ENCODE assay signal across 8 cellular contexts in the genomic region with DNA sequence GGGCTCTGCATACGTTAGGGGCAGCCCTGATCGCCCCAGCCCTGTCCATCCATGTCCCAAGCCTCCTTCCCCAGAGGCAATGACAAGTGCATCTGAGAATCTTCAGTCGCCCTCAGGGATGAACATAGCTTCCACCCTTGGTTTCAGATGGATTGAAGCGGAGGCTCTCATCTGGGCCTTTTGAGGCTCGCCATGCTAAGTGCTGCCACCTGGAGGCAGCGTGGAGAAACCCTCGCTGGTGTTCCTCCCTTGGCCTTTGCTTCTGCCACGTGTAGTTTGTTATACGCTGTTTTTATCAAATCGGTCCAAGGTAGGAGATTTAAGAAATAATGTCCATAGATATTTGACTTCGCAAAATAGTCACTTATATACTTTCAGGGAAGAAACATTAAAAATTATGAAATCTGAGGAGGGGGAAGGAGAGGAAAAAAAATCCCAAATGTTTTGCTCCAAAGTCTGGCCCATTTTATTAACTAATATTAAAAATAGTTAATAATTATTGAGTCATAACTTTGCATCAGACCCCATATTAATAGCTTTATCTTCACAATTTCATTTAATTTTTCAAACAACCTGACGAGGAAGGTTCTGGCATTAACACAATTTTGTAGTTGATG. TPM values are rescaled to one million over a fixed set of nuclear protein-coding genes. Genes with fewer than 3 reads are reported as not detected.
DNase-seq lines count a peak whose midpoint lies in the region; ATAC-seq and TF ChIP-seq lines count a peak whose summit lies in the region.

No MANE protein-coding gene starts in this region.

- 22 to 25% (median 24%) methylated on average over 12 of the region's 12 CpGs for WGBS in heart left ventricle, 4 donors

- H3K27ac Mint-ChIP-seq in activated naive CD4-positive, alpha-beta T cell treated with anti-CD3 and anti-CD28 coated beads, Interleukin-2, amount 50 U/mL, for 72 hours: no peak overlapping the region

- H3K4me1 ChIP-seq in heart left ventricle: peaks cover 0 to 18% (median 0%) of the 10 kb centered on the region in 12 donors

- TF ChIP-seq CTCF in heart left ventricle (IDR thresholded peaks at IDR 0.05): peak; percentile 72 to 91 (median 86)

- TF ChIP-seq POLR2A in heart left ventricle (IDR thresholded peaks at IDR 0.05): no peak

- no peaks in the 10 kb centered on the region for H3K36me3 Mint-ChIP-seq in activated naive CD4-positive, alpha-beta T cell treated with anti-CD3 and anti-CD28 coated beads, Interleukin-2, amount 50 U/mL, for 72 hours

- no peaks in the 10 kb centered on the region for H3K9me3 ChIP-seq in heart left ventricle

- intact Hi-C loops in heart left ventricle (cut with DNase I): loop anchor here in 7 of 10 donors (1.0 to 10.0 kb wide), 9 partner anchors 32 to 283 kb away; partner anchors contain the start of genes YEATS4 (in 3 of the 7) and CCT2 (in 2 of the 7)
- intact Hi-C loops in sciatic nerve (cut with DNase I): no loop called here

- H3K27ac ChIP-seq in heart left ventricle: no peak overlapping the region

- no peaks in the 10 kb centered on the region for H3K36me3 ChIP-seq in heart left ventricle

- DNase-seq in GM03348 (ENCODE audit: low spot score) (peak; percentile 89), KG1 (lab: John Stamatoyannopoulos, UW) (peak; percentile 62), heart left ventricle (peak; percentile 43 to 79 (median 64)), sciatic nerve (ENCODE audit: low spot score) (peak; percentile 71)
- DNase-seq in activated naive CD4-positive, alpha-beta T cell treated with anti-CD3 and anti-CD28 coated beads, Interleukin-2, amount 50 U/mL, for 72 hours (ENCODE audit: low spot score in 2 of 2): peak; percentile 60 to 68

- H3K9me3 Mint-ChIP-seq in activated naive CD4-positive, alpha-beta T cell treated with anti-CD3 and anti-CD28 coated beads, Interleukin-2, amount 50 U/mL, for 72 hours: no peaks in the 10 kb centered on the region

- no peaks in the 10 kb centered on the region for H3K27me3 ChIP-seq in heart left ventricle

- no peak overlapping the region for H3K4me3 ChIP-seq in heart left ventricle

- ATAC-seq in GM21717 (IDR thresholded peaks at IDR 0.05; ENCODE audit: unreplicated experiment) (peak; percentile 85), SK-N-SH treated with all-trans-retinoic acid at 6 μM for 48 hours (peak; percentile 98), heart left ventricle (peak in 3 of 4 donors; percentile 53 to 74 (median 66)), sciatic nerve (peak; percentile 82), HG03097 (IDR thresholded peaks at IDR 0.05; ENCODE audit: low FRiP score, unreplicated experiment) (no peak)
- ATAC-seq in activated naive CD4-positive, alpha-beta T cell treated with anti-CD3 and anti-CD28 coated beads, Interleukin-2, amount 50 U/mL, for 72 hours: peak; percentile 78

TF ChIP-seq in SK-N-SH treated with all-trans-retinoic acid at 6 μM for 48 hours, 23 proteins besides CTCF, POLR2A, EP300 and RAD21:
- TF ChIP-seq ZNF565 (CRISPR knock-in tag; conservative IDR thresholded peaks at IDR 0.05; ENCODE audit: low read depth) (no peak), ZNF70 (CRISPR knock-in tag; IDR thresholded peaks at IDR 0.05) (no peak), TCF4 (CRISPR knock-in tag; IDR thresholded peaks at IDR 0.05; ENCODE audit: borderline replicate concordance) (no peak), TOX (CRISPR knock-in tag; IDR thresholded peaks at IDR 0.05; ENCODE audit: borderline replicate concordance) (no peak), ZNF8 (CRISPR knock-in tag; IDR thresholded peaks at IDR 0.05) (no peak)

RNA-seq across cellular contexts. Expression of gene LRRC10, which starts 28.8 kb away (rescaled TPM):
- not detected for total RNA-seq in activated naive CD4-positive, alpha-beta T cell treated with anti-CD3 and anti-CD28 coated beads, Interleukin-2, amount 50 U/mL, for 72 hours
- total RNA-seq in heart left ventricle (10 to 100 TPM in 8 of 9 donors, 1 to 10 TPM in 1; 7.4 to 82.9 (median 36.9) TPM), sciatic nerve (not detected)
- 10 to 100 TPM; 12.6 to 30.1 TPM for polyA plus RNA-seq in heart left ventricle

RNA-seq across cellular contexts. Expression of gene CCT2, which starts 54.2 kb away (rescaled TPM):
- total RNA-seq in activated naive CD4-positive, alpha-beta T cell treated with anti-CD3 and anti-CD28 coated beads, Interleukin-2, amount 50 U/mL, for 72 hours: 100 to 1,000 TPM; 238 to 264 TPM
- total RNA-seq in heart left ventricle: 100 to 1,000 TPM in 4 of 9 donors, 10 to 100 TPM in 5; 63.2 to 168 (median 93.3) TPM
- 100 to 1,000 TPM in 1 of 2 donors, 10 to 100 TPM in 1; 59.7 to 342 TPM for polyA plus RNA-seq in heart left ventricle
- 110 TPM for total RNA-seq in sciatic nerve

RNA-seq across cellular contexts. Expression of gene BEST3, which starts 59.6 kb away (rescaled TPM):
- total RNA-seq in activated naive CD4-positive, alpha-beta T cell treated with anti-CD3 and anti-CD28 coated beads, Interleukin-2, amount 50 U/mL, for 72 hours: not detected
- total RNA-seq in heart left ventricle: 1 to 10 TPM in 1 of 9 donors, under 1 TPM in 6, not detected in 2; 0.16 to 5.3 (median 0.43) TPM
- under 1 TPM; 0.15 to 0.89 TPM for polyA plus RNA-seq in heart left ventricle
- not detected for total RNA-seq in sciatic nerve
